ENCODE assay signal across 1 cellular context in the genomic region with DNA sequence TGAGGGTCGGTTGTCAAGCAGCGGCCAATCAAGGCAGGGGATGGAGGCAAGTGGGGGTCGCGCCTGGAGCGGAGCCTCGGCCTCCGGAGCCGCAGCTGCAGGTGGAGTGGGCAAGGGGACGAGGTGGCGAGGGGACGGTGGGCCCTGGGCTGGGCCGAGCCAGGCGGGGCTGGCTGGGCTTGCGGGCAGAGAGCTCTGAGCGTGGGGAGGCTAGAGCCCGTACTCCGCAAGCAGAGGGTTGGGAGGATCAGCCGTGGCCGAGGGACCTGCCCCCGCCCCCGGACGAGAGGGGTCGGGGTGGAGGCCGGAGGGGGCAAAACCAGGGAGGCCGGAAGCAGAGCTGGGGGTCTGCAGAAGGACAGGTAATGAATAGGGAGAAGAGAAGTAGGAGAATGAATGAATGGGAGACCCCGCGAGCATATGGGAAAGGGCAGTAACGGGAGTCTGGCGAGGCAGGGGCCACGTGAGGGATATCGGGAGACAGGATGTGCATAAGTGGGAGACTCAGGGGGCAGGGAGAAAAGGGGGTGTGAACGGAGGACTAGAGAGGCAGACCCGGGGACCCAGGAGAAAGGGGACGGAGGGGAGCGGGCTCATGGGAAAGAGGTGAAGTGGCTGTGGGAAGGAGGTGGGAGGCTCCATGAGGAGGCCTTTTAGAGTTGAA.
TF ChIP-seq lines count a peak whose summit lies in the region.

A gene with protein sequence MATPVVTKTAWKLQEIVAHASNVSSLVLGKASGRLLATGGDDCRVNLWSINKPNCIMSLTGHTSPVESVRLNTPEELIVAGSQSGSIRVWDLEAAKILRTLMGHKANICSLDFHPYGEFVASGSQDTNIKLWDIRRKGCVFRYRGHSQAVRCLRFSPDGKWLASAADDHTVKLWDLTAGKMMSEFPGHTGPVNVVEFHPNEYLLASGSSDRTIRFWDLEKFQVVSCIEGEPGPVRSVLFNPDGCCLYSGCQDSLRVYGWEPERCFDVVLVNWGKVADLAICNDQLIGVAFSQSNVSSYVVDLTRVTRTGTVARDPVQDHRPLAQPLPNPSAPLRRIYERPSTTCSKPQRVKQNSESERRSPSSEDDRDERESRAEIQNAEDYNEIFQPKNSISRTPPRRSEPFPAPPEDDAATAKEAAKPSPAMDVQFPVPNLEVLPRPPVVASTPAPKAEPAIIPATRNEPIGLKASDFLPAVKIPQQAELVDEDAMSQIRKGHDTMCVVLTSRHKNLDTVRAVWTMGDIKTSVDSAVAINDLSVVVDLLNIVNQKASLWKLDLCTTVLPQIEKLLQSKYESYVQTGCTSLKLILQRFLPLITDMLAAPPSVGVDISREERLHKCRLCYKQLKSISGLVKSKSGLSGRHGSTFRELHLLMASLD (plus strand): TSS at position 16 of the 664 bp plus-strand sequence. CDS start 1,474 bp downstream, outside the sequence.

TF ChIP-seq in SK-N-SH treated with all-trans-retinoic acid at 6 μM for 48 hours, 23 proteins besides CTCF, POLR2A, EP300 and RAD21 (continued from another document):
- TF ChIP-seq, protein P1, sequence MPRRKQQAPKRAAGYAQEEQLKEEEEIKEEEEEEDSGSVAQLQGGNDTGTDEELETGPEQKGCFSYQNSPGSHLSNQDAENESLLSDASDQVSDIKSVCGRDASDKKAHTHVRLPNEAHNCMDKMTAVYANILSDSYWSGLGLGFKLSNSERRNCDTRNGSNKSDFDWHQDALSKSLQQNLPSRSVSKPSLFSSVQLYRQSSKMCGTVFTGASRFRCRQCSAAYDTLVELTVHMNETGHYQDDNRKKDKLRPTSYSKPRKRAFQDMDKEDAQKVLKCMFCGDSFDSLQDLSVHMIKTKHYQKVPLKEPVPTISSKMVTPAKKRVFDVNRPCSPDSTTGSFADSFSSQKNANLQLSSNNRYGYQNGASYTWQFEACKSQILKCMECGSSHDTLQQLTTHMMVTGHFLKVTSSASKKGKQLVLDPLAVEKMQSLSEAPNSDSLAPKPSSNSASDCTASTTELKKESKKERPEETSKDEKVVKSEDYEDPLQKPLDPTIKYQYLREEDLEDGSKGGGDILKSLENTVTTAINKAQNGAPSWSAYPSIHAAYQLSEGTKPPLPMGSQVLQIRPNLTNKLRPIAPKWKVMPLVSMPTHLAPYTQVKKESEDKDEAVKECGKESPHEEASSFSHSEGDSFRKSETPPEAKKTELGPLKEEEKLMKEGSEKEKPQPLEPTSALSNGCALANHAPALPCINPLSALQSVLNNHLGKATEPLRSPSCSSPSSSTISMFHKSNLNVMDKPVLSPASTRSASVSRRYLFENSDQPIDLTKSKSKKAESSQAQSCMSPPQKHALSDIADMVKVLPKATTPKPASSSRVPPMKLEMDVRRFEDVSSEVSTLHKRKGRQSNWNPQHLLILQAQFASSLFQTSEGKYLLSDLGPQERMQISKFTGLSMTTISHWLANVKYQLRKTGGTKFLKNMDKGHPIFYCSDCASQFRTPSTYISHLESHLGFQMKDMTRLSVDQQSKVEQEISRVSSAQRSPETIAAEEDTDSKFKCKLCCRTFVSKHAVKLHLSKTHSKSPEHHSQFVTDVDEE (CRISPR knock-in tag; IDR thresholded peaks at IDR 0.05) = no peak
- TF ChIP-seq PPARA (CRISPR knock-in tag; IDR thresholded peaks at IDR 0.05; ENCODE audit: borderline replicate concordance) (no peak), BACH2 (CRISPR knock-in tag; IDR thresholded peaks at IDR 0.05; ENCODE audit: borderline replicate concordance) (no peak), ZNF8 (CRISPR knock-in tag; IDR thresholded peaks at IDR 0.05) (no peak), SNAI2 (CRISPR knock-in tag; IDR thresholded peaks at IDR 0.05) (no peak), ESRRG (CRISPR knock-in tag; IDR thresholded peaks at IDR 0.05) (no peak), ZFP3 (CRISPR knock-in tag; IDR thresholded peaks at IDR 0.05) (no peak), TCF4 (CRISPR knock-in tag; IDR thresholded peaks at IDR 0.05; ENCODE audit: borderline replicate concordance) (no peak)
- TF ChIP-seq, protein P2, sequence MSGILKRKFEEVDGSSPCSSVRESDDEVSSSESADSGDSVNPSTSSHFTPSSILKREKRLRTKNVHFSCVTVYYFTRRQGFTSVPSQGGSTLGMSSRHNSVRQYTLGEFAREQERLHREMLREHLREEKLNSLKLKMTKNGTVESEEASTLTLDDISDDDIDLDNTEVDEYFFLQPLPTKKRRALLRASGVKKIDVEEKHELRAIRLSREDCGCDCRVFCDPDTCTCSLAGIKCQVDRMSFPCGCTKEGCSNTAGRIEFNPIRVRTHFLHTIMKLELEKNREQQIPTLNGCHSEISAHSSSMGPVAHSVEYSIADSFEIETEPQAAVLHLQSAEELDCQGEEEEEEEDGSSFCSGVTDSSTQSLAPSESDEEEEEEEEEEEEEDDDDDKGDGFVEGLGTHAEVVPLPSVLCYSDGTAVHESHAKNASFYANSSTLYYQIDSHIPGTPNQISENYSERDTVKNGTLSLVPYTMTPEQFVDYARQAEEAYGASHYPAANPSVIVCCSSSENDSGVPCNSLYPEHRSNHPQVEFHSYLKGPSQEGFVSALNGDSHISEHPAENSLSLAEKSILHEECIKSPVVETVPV (CRISPR knock-in tag; IDR thresholded peaks at IDR 0.05) = no peak
- TF ChIP-seq, protein P3, sequence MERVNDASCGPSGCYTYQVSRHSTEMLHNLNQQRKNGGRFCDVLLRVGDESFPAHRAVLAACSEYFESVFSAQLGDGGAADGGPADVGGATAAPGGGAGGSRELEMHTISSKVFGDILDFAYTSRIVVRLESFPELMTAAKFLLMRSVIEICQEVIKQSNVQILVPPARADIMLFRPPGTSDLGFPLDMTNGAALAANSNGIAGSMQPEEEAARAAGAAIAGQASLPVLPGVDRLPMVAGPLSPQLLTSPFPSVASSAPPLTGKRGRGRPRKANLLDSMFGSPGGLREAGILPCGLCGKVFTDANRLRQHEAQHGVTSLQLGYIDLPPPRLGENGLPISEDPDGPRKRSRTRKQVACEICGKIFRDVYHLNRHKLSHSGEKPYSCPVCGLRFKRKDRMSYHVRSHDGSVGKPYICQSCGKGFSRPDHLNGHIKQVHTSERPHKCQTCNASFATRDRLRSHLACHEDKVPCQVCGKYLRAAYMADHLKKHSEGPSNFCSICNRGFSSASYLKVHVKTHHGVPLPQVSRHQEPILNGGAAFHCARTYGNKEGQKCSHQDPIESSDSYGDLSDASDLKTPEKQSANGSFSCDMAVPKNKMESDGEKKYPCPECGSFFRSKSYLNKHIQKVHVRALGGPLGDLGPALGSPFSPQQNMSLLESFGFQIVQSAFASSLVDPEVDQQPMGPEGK (CRISPR knock-in tag; IDR thresholded peaks at IDR 0.05; ENCODE audit: borderline replicate concordance) = no peak
